In genomic region chrX:111375747-111376146, GRCh38 we compare ENCODE assay signal across 2 cellular contexts.
TF ChIP-seq lines count a peak whose summit lies in the region.

No MANE protein-coding gene starts in this region.

TF ChIP-seq in HepG2, 621 proteins besides CTCF, POLR2A, EP300 and RAD21:
- TF ChIP-seq ZNF138 (CRISPR knock-in tag; IDR thresholded peaks at IDR 0.05; ENCODE audit: low read depth), result no peak
- peak; percentile 34 to 92 for TF ChIP-seq REST (IDR thresholded peaks at IDR 0.05; ENCODE audit: borderline replicate concordance in 1 of 2, low read depth in 1 of 2, low read length in 2 of 2)
- TF ChIP-seq MIER2 (CRISPR knock-in tag; IDR thresholded peaks at IDR 0.05), result peak; percentile 91
- no peak for TF ChIP-seq TEAD3 (CRISPR knock-in tag; optimal IDR thresholded peaks at IDR 0.05; ENCODE audit: borderline replicate concordance)

TF ChIP-seq in WTC11, 78 proteins besides CTCF, POLR2A, EP300 and RAD21:
- TF ChIP-seq NR1H2 (CRISPR knock-in tag; IDR thresholded peaks at IDR 0.05), result no peak
